ENCODE assay signal across 20 cellular contexts in the genomic region with DNA sequence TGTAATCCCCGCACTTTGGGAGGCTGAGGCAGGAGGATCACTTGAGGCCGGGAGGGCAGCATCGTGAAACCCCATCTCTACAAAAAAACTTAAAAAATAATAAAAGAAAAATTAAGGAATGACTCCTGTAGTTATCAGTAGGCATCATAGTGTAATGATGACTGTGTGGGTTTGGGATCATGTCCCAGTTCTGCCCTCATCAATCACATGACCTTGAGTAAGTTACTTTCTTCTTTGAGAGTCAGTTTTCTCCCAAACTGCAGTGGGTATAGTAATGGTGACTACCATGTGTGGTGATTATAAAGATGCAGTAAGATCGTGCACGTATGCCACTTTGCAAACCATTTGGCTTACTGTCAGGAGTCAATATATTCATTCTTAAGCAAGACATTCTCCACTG.
A peak's percentile ranks its signal among the peaks of the same experiment; 100 is the strongest.
DNase-seq lines count a peak whose midpoint lies in the region; FAIRE-seq and TF ChIP-seq lines count a peak whose summit lies in the region.
"Had no signal": no experiment of that assay in that cellular context is flagged by ENCODE, and none has a peak within 500 bp of the region (broad histone marks: within the 10 kb centered on the region; RNA-seq: fewer than 3 reads in every experiment).

No MANE protein-coding gene starts in this region.

- peaks cover 28% of the 10 kb centered on the region for H3K4me1 Mint-ChIP-seq in HFFc6 (ENCODE audit: low read depth)
- H3K4me1 Mint-ChIP-seq in chondrocyte (ENCODE audit: low read depth) = peaks cover 7% of the 10 kb centered on the region

- no peaks in the 10 kb centered on the region; the same call in 1 of the 2 replicates for H3K9me3 Mint-ChIP-seq in HFFc6
- H3K9me3 Mint-ChIP-seq in chondrocyte (ENCODE audit: low read depth) = no peaks in the 10 kb centered on the region

- H3K27me3 Mint-ChIP-seq in HFFc6 (ENCODE audit: insufficient read depth) (peaks cover 10% of the 10 kb centered on the region), chondrocyte (ENCODE audit: low read depth) (peaks cover 7% of the 10 kb centered on the region)

- H3K27ac Mint-ChIP-seq in HFFc6 (no peak overlapping the region), chondrocyte (ENCODE audit: unreplicated experiment) (no peak overlapping the region)

- FAIRE-seq in RCC 7860 (lab: Jason Lieb, UNC) = no peak
- FAIRE-seq: A204.1, G401.6, GM19239, H1, HTR-8/SVneo had no signal

- DNase-seq in AG10803 (ENCODE audit: low read depth) = peak; percentile 55
- peak; percentile 24 for DNase-seq in HFFc6
- peak; percentile 38 for DNase-seq in amniotic epithelial cell (ENCODE audit: low read depth)
- DNase-seq in fibroblast of peridontal ligament (ENCODE audit: extremely low read depth) = peak; percentile 73
- DNase-seq in RCC 7860 (ENCODE audit: low spot score) = no peak
- DNase-seq in activated CD4-positive, CD25-positive, alpha-beta regulatory T cell (lab: John Stamatoyannopoulos, UW) = no peak
- no peak for DNase-seq in chondrocyte (ENCODE audit: low spot score)
- no peak for DNase-seq in NCI-H187 treated with DMSO at 0.1 percent for 48 hours (lab: John Stamatoyannopoulos, UW)
- DNase-seq: AML-193, Caco-2, NCI-H2029, NCI-H2171 treated with DMSO at 0.1 percent for 48 hours, NCI-H510A, Peyer's patch, SIG-M5 had no signal

- H3K4me3 Mint-ChIP-seq in HFFc6 = no peak overlapping the region
- H3K4me3 Mint-ChIP-seq in chondrocyte (ENCODE audit: unreplicated experiment) = no peak overlapping the region

- no peak for TF ChIP-seq CTCF in AG10803 (conservative IDR thresholded peaks at IDR 0.05; ENCODE audit: low read length)
- TF ChIP-seq CTCF in HFFc6 (IDR thresholded peaks at IDR 0.05) = no peak
- no peak for TF ChIP-seq CTCF in chondrocyte (IDR thresholded peaks at IDR 0.05)

- H3K36me3 Mint-ChIP-seq in HFFc6 (ENCODE audit: low read depth) (no peaks in the 10 kb centered on the region), chondrocyte (ENCODE audit: low read depth) (no peaks in the 10 kb centered on the region)

- H3K4me3 ChIP-seq in AG10803 (ENCODE audit: low read length) = no peak overlapping the region
- H3K4me3 ChIP-seq: Peyer's patch had no signal

Comparison
In these comparisons a context has a peak if more than half of its experiments do, and no peak if none do; other contexts are left out.
1. DNase-seq: peak in AG10803 (single experiment), HFFc6 (single experiment), amniotic epithelial cell (single experiment) and fibroblast of peridontal ligament (single experiment); none in RCC 7860 (single experiment), activated CD4-positive, CD25-positive, alpha-beta regulatory T cell (0 of 4), chondrocyte (single experiment) and NCI-H187 treated with DMSO at 0.1 percent for 48 hours (single experiment).